1 cellular context compared by ENCODE assay signal in genomic region chr15:98649621-98649995, GRCh38.
TF ChIP-seq lines count a peak whose summit lies in the region.

No MANE protein-coding gene starts in this region.

TF ChIP-seq in HepG2, 621 proteins besides CTCF, POLR2A, EP300 and RAD21 (continued from another document):
- TF ChIP-seq, protein P1, sequence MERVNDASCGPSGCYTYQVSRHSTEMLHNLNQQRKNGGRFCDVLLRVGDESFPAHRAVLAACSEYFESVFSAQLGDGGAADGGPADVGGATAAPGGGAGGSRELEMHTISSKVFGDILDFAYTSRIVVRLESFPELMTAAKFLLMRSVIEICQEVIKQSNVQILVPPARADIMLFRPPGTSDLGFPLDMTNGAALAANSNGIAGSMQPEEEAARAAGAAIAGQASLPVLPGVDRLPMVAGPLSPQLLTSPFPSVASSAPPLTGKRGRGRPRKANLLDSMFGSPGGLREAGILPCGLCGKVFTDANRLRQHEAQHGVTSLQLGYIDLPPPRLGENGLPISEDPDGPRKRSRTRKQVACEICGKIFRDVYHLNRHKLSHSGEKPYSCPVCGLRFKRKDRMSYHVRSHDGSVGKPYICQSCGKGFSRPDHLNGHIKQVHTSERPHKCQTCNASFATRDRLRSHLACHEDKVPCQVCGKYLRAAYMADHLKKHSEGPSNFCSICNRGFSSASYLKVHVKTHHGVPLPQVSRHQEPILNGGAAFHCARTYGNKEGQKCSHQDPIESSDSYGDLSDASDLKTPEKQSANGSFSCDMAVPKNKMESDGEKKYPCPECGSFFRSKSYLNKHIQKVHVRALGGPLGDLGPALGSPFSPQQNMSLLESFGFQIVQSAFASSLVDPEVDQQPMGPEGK (CRISPR knock-in tag; IDR thresholded peaks at IDR 0.05): 0 out of 2 replicates have a peak, but pooled peaks have one; percentile 20
- TF ChIP-seq, protein P2, sequence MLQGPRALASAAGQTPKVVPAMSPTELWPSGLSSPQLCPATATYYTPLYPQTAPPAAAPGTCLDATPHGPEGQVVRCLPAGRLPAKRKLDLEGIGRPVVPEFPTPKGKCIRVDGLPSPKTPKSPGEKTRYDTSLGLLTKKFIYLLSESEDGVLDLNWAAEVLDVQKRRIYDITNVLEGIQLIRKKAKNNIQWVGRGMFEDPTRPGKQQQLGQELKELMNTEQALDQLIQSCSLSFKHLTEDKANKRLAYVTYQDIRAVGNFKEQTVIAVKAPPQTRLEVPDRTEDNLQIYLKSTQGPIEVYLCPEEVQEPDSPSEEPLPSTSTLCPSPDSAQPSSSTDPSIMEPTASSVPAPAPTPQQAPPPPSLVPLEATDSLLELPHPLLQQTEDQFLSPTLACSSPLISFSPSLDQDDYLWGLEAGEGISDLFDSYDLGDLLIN (CRISPR knock-in tag; IDR thresholded peaks at IDR 0.05; ENCODE audit: borderline replicate concordance): no peak
- no peak for TF ChIP-seq ZNF460 (CRISPR knock-in tag; IDR thresholded peaks at IDR 0.05; ENCODE audit: borderline replicate concordance)
- TF ChIP-seq AGO1 (IDR thresholded peaks at IDR 0.05; ENCODE audit: low read depth, low read length, poor library complexity, severe bottlenecking): peak; percentile 35
- 0 out of 2 replicates have a peak, but pooled peaks have one; percentile 21 for TF ChIP-seq POGK (CRISPR knock-in tag; conservative IDR thresholded peaks at IDR 0.05)
- TF ChIP-seq ZNF605 (CRISPR knock-in tag; IDR thresholded peaks at IDR 0.05): no peak
- no peak for TF ChIP-seq ZNF841 (CRISPR knock-in tag; IDR thresholded peaks at IDR 0.05; ENCODE audit: borderline replicate concordance)
- no peak for TF ChIP-seq TBX2 (CRISPR knock-in tag; IDR thresholded peaks at IDR 0.05; ENCODE audit: borderline replicate concordance)
- no peak for TF ChIP-seq POGZ (CRISPR knock-in tag; IDR thresholded peaks at IDR 0.05)
- TF ChIP-seq ZNF777 (CRISPR knock-in tag; IDR thresholded peaks at IDR 0.05): peak; percentile 55; the same call in 1 of the 2 replicates
- TF ChIP-seq NFKBIZ (CRISPR knock-in tag; IDR thresholded peaks at IDR 0.05): no peak
- no peak for TF ChIP-seq NKX3-1 (CRISPR knock-in tag; IDR thresholded peaks at IDR 0.05)
- TF ChIP-seq RBAK (CRISPR knock-in tag; IDR thresholded peaks at IDR 0.05): no peak
- no peak for TF ChIP-seq CENPX (CRISPR knock-in tag; IDR thresholded peaks at IDR 0.05)
- no peak for TF ChIP-seq ZNF572 (CRISPR knock-in tag; IDR thresholded peaks at IDR 0.05)
- no peak for TF ChIP-seq CHD4 (IDR thresholded peaks at IDR 0.05; ENCODE audit: borderline replicate concordance, low read length)
- no peak for TF ChIP-seq SP4 (CRISPR knock-in tag; IDR thresholded peaks at IDR 0.05)
- peak; percentile 56; the same call in 1 of the 2 replicates for TF ChIP-seq REPIN1 (CRISPR knock-in tag; IDR thresholded peaks at IDR 0.05; ENCODE audit: borderline replicate concordance, low read depth)
